Comparison of ENCODE assay signal across 22 cellular contexts in the genomic region with DNA sequence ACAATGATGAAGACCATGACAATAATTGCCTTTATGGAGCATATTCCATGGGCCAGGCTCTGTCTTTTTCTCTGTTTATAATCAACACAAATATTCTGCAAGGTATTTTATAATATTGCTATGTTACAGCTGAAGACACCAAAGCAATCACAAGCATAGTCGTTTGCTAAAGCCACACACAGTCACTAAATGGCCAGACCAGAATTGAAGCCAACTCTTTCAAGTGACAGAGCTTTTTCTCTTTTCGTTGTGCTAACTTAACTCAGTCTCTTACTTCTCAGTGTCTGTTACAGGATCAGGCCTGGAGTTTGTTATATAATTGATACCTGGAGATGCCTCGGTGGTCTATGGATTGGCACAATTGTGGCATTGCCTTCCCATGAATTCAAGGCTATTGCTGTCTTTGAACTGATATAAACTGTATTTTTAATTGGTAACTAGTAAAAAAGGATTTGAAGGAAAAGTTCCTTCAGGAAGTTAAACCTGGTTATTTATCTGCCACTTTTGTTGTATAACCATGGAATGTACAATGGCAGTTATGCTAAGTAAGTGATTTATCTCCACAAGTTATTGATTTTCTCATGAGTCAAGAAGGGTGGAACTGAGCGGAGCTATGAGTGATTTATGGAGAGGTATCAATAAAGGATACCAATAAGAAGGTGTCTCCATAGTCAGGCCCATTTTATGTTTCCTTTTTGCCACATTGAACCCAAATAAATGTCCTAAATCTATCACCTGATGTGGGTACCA.
"Had no signal": no experiment of that assay in that cellular context is flagged by ENCODE, and none has a peak within 500 bp of the region (broad histone marks: within the 10 kb centered on the region; RNA-seq: fewer than 3 reads in every experiment).

No MANE protein-coding gene starts in this region.

- H3K4me3 Mint-ChIP-seq: IgD-negative memory B cell had no signal

- H3K27ac ChIP-seq: KMS-11, RWPE1 had no signal

- FAIRE-seq: K562 had no signal

- H3K36me3 Mint-ChIP-seq: IgD-negative memory B cell had no signal

- H3K4me1 Mint-ChIP-seq: IgD-negative memory B cell had no signal

- H3K4me3 ChIP-seq: K562 had no signal

- DNase-seq: Kasumi-1, MM.1S, NCI-H1092 treated with DMSO at 0.1 percent for 48 hours, NCI-H1436, NCI-H187, NCI-H2029, NCI-H2081 treated with DMSO at 0.1 percent for 48 hours, NCI-H2171, NCI-H226, NCI-H446, NCI-H510A, NCI-H524 treated with DMSO at 0.1 percent for 48 hours, NCI-H69, NCI-H774, SHP77, SK-N-SH had no signal

- ATAC-seq: K562, Panc1, PC-3 had no signal

- H3K9me3 ChIP-seq: SK-N-SH had no signal

- H3K27ac Mint-ChIP-seq: IgD-negative memory B cell had no signal
